In genomic region chr2:120246546-120247300, GRCh38 we compare ENCODE assay signal across 16 cellular contexts. TPM values are rescaled to one million over a fixed set of nuclear protein-coding genes. Genes with fewer than 3 reads are reported as not detected.
DNase-seq lines count a peak whose midpoint lies in the region; ATAC-seq, FAIRE-seq and TF ChIP-seq lines count a peak whose summit lies in the region.
"Had no signal": no experiment of that assay in that cellular context is flagged by ENCODE, and none has a peak within 500 bp of the region (broad histone marks: within the 10 kb centered on the region; RNA-seq: fewer than 3 reads in every experiment).

No MANE protein-coding gene starts in this region.

- H2BK120ac ChIP-seq in mesendoderm (ENCODE audit: low read depth, low read length): no peak overlapping the region
- no peak overlapping the region for H2BK120ac ChIP-seq in H9 (ENCODE audit: low read depth, low read length, poor library complexity, severe bottlenecking)

- H4K20me1 ChIP-seq in HCT116 (ENCODE audit: insufficient read depth) (no peaks in the 10 kb centered on the region), H9 (ENCODE audit: control insufficient read depth, insufficient read depth, insufficient read length) (no peaks in the 10 kb centered on the region)

- FAIRE-seq in D721Med (lab: Jason Lieb, UNC): no peak
- FAIRE-seq: TTC549 had no signal

- no peak for TF ChIP-seq CTCF in HCT116 (IDR thresholded peaks at IDR 0.05 in 2 of 3, conservative IDR thresholded peaks at IDR 0.05 in 1 of 3; ENCODE audit: borderline replicate concordance in 1 of 3, insufficient read depth in 1 of 3, low read depth in 2 of 3, low read length in 2 of 3)
- no peak for TF ChIP-seq CTCF in D721Med (IDR thresholded peaks at IDR 0.05; ENCODE audit: insufficient read depth, missing control alignments)
- no peak for TF ChIP-seq CTCF in H9 (conservative IDR thresholded peaks at IDR 0.05)

- TF ChIP-seq RAD21 in HCT116 (IDR thresholded peaks at IDR 0.05; ENCODE audit: low read depth): no peak

- DNase-seq in COLO668 (lab: John Stamatoyannopoulos, UW; ENCODE audit: unreplicated experiment) (peak; percentile 71), HCT116 (ENCODE audit: low read depth, low spot score) (no peak), NCI-H69 (lab: John Stamatoyannopoulos, UW) (peak; percentile 5), mesendoderm (no peak), D721Med (ENCODE audit: insufficient read length, low spot score) (no peak), H9 (no peak)
- DNase-seq: activated naive CD4-positive, alpha-beta T cell treated with Interleukin-2 at 50 U/mL for 16 hours; KBM-7; naive B cell; NCI-H2081 had no signal

- H2BK5ac ChIP-seq in mesendoderm (ENCODE audit: low read length): no peak overlapping the region
- no peak overlapping the region for H2BK5ac ChIP-seq in H9 (ENCODE audit: insufficient read length, low read length)

- H3K27me3 Mint-ChIP-seq in H9 (ENCODE audit: low read depth): peaks cover 53% of the 10 kb centered on the region

- H3K18ac ChIP-seq in mesendoderm (ENCODE audit: low read length) (no peak overlapping the region), H9 (ENCODE audit: insufficient read length, low read depth, low read length) (no peak overlapping the region)

- intact Hi-C loops in HCT116 (cut with micrococcal nuclease): no loop called here

- no peak overlapping the region for H3K14ac ChIP-seq in H9 (ENCODE audit: insufficient read depth, low read length)

- RAD21 ChIA-PET in HCT116 (lab: Charles Lee; ENCODE audit: low non-redundant PET in 1 of 2, low total read pairs in 2 of 2, uncharacterized antibody in 2 of 2, unreplicated experiment in 2 of 2): no interaction called here

- H3K4me3 ChIP-seq in HCT116 (replicated peaks in 1 of 2; ENCODE audit: low read depth in 1 of 2, low read length in 2 of 2) (no peak overlapping the region), mesendoderm (ENCODE audit: low read length) (no peak overlapping the region)
- H3K4me3 ChIP-seq: cardiac muscle cell, right lobe of liver had no signal

- H3K56ac ChIP-seq in mesendoderm (ENCODE audit: low read length) (peak overlapping the region; percentile 8), H9 (ENCODE audit: insufficient read length, low read depth, low read length) (no peak overlapping the region)

- H3K36me3 ChIP-seq in HCT116 (ENCODE audit: control insufficient read depth in 1 of 2, insufficient read depth in 2 of 2, low read length in 2 of 2) (no peaks in the 10 kb centered on the region), mesendoderm (ENCODE audit: control insufficient read depth, insufficient read depth, low read length) (no peaks in the 10 kb centered on the region)
- H3K36me3 ChIP-seq: cardiac muscle cell, right lobe of liver had no signal

- H3K23ac ChIP-seq in mesendoderm (ENCODE audit: low read length) (no peak overlapping the region), H9 (ENCODE audit: insufficient read length, low read depth, low read length) (no peak overlapping the region)

- no peaks in the 10 kb centered on the region for H3K79me1 ChIP-seq in mesendoderm (ENCODE audit: low read length)
- no peaks in the 10 kb centered on the region for H3K79me1 ChIP-seq in H9 (ENCODE audit: insufficient read depth, low read depth, low read length, poor library complexity, severe bottlenecking)

- no peak overlapping the region; a peak in 1 of 5 replicates for H3K4me3 Mint-ChIP-seq in H9
- H3K4me3 Mint-ChIP-seq: naive B cell had no signal

- H3K4me2 ChIP-seq in HCT116 (ENCODE audit: low read length) (peak overlapping the region; percentile 66), mesendoderm (ENCODE audit: low read length) (no peak overlapping the region), H9 (ENCODE audit: insufficient read depth, insufficient read length, low read length) (no peak overlapping the region)

- ATAC-seq in HCT116: no peak
- no peak for ATAC-seq in GM18858 (IDR thresholded peaks at IDR 0.05; ENCODE audit: unreplicated experiment)
- no peak for ATAC-seq in HG03354 (IDR thresholded peaks at IDR 0.05; ENCODE audit: poor library complexity, severe bottlenecking, unreplicated experiment)
- ATAC-seq: right lobe of liver, Right ventricle myocardium inferior had no signal

- H2AFZ ChIP-seq in HCT116 (ENCODE audit: low read depth, low read length, poor library complexity, severe bottlenecking) (no peak overlapping the region), H9 (ENCODE audit: low read length) (no peak overlapping the region)

- no peaks in the 10 kb centered on the region for H3K9me2 ChIP-seq in HCT116 (ENCODE audit: insufficient read depth)

- H2BK20ac ChIP-seq in H9 (ENCODE audit: low read depth, low read length, poor library complexity, severe bottlenecking): no peak overlapping the region

- peaks cover 0 to 4% of the 10 kb centered on the region in 2 experiments; a peak in 1 of 5 replicates for H3K9me3 Mint-ChIP-seq in H9

- no peak overlapping the region for H4K8ac ChIP-seq in mesendoderm (ENCODE audit: low read depth, low read length)
- H4K8ac ChIP-seq in H9 (replicated peaks; ENCODE audit: insufficient read length, low read depth, low read length): no peak overlapping the region

- no CpG with 5 or more reads among the region's 20 CpGs for WGBS in mesendoderm (ENCODE audit: extremely low coverage, insufficient coverage, low lambda C conversion rate)
- no CpG with 5 or more reads among the region's 20 CpGs for WGBS in H9 (ENCODE audit: extremely low coverage, insufficient read length, low lambda C conversion rate)

- H2BK15ac ChIP-seq in mesendoderm (replicated peaks; ENCODE audit: low read depth): no peak overlapping the region
- H2BK15ac ChIP-seq in H9 (ENCODE audit: low read depth, low read length): no peak overlapping the region

- H3K9ac ChIP-seq in HCT116 (ENCODE audit: low read length): no peak overlapping the region
- H3K9ac ChIP-seq in mesendoderm (ENCODE audit: low read length): no peak overlapping the region
- no peak overlapping the region for H3K9ac ChIP-seq in H9 (ENCODE audit: extremely low read depth, insufficient read length, low read length)

- no peaks in the 10 kb centered on the region; a peak in 1 of 7 replicates for H3K36me3 Mint-ChIP-seq in H9 (ENCODE audit: insufficient read depth in 1 of 3, low read depth in 3 of 3)
- H3K36me3 Mint-ChIP-seq: naive B cell had no signal

- peaks cover 0 to 9% of the 10 kb centered on the region in 2 experiments; a peak in 1 of 4 replicates for H3K9me3 ChIP-seq in HCT116 (ENCODE audit: control insufficient read depth in 1 of 2, insufficient read depth in 1 of 2, low read depth in 1 of 2, low read length in 2 of 2)
- H3K9me3 ChIP-seq in H9 (ENCODE audit: control insufficient read depth, low read depth, low read length): no peaks in the 10 kb centered on the region
- H3K9me3 ChIP-seq: right lobe of liver had no signal

- peaks cover 4% of the 10 kb centered on the region for H3K23me2 ChIP-seq in H9 (ENCODE audit: insufficient read length, low read depth, low read length, poor library complexity, severe bottlenecking)

- no peak for TF ChIP-seq POLR2A in HCT116 (IDR thresholded peaks at IDR 0.05; ENCODE audit: borderline replicate concordance, extremely low read depth, insufficient read depth, insufficient read length)

- no peak overlapping the region for H2AK5ac ChIP-seq in mesendoderm (ENCODE audit: low read length)
- no peak overlapping the region for H2AK5ac ChIP-seq in H9 (ENCODE audit: insufficient read length, low read length)

- peaks cover 42 to 47% of the 10 kb centered on the region in 2 experiments for H3K4me1 Mint-ChIP-seq in H9

- CTCF ChIA-PET in HCT116 (lab: Charles Lee): no interaction called here

- H3K27ac ChIP-seq in HCT116 (ENCODE audit: low read depth, low read length): no peak overlapping the region
- H3K27ac ChIP-seq in mesendoderm (ENCODE audit: low read depth, low read length): no peak overlapping the region
- no peak overlapping the region for H3K27ac ChIP-seq in H9 (ENCODE audit: insufficient read length, low read depth, low read length)
- H3K27ac ChIP-seq: cardiac muscle cell, right lobe of liver had no signal

- H3K4me1 ChIP-seq in HCT116 (ENCODE audit: control insufficient read depth in 1 of 2, insufficient read depth in 2 of 2, low read length in 2 of 2) (peaks cover 27 to 45% of the 10 kb centered on the region in 2 experiments), mesendoderm (ENCODE audit: control insufficient read depth, low read depth, low read length) (peaks cover 4% of the 10 kb centered on the region), H9 (ENCODE audit: insufficient read depth, low read length) (peaks cover 7% of the 10 kb centered on the region)
- H3K4me1 ChIP-seq: right lobe of liver had no signal

- H4K91ac ChIP-seq in H9 (ENCODE audit: insufficient read length, low read depth, low read length): no peak overlapping the region

- no peak overlapping the region for H2BK12ac ChIP-seq in H9 (ENCODE audit: insufficient read length, low read depth, low read length)

- H3K27me3 ChIP-seq in HCT116 (ENCODE audit: insufficient read depth, low read length) (no peaks in the 10 kb centered on the region), mesendoderm (ENCODE audit: insufficient read depth, low read length, poor library complexity) (peaks cover 4% of the 10 kb centered on the region), H9 (ENCODE audit: insufficient read depth, low read length) (peaks cover 11% of the 10 kb centered on the region; the same call in 1 of the 2 replicates)
- H3K27me3 ChIP-seq: right lobe of liver had no signal

- H3K79me2 ChIP-seq in HCT116 (ENCODE audit: insufficient read depth, low read length) (no peaks in the 10 kb centered on the region), mesendoderm (ENCODE audit: control insufficient read depth, insufficient read depth, low read length) (no peaks in the 10 kb centered on the region), H9 (ENCODE audit: insufficient read depth, low read length) (no peaks in the 10 kb centered on the region)

- BruUV-seq in HCT116 (replicated peaks; lab: Mats Ljungman, UMichigan): no TSS peak

- H3K27ac Mint-ChIP-seq in H9: peak overlapping the region in 1 of 3 experiments; percentile 6; a peak in 1 of 7 replicates
- H3K27ac Mint-ChIP-seq: naive B cell had no signal

- no peak overlapping the region for H3K4ac ChIP-seq in mesendoderm (ENCODE audit: low read depth, low read length)
- no peak overlapping the region for H3K4ac ChIP-seq in H9 (ENCODE audit: low read depth, low read length)

- POLR2A ChIA-PET in HCT116 (lab: Charles Lee): no interaction called here

- H4K5ac ChIP-seq in mesendoderm (ENCODE audit: low read length) (no peak overlapping the region), H9 (ENCODE audit: insufficient read length, low read depth, low read length) (no peak overlapping the region)

- no peak overlapping the region for H3T11ph ChIP-seq in H9 (ENCODE audit: low read length)

TF ChIP-seq in HCT116, 20 proteins besides CTCF, POLR2A, EP300 and RAD21 (continues in another document):
- TF ChIP-seq ZFX (IDR thresholded peaks at IDR 0.05) (no peak), SP1 (IDR thresholded peaks at IDR 0.05; ENCODE audit: low read depth) (no peak)

RNA-seq across cellular contexts. Expression of gene RALB, which starts 5.9 kb away (rescaled TPM):
- total RNA-seq in HCT116 (2021; ENCODE audit: unreplicated experiment) (42.8 TPM), H9 (2021) (24.6 and 27.1 TPM in 2 replicates)
- polyA plus RNA-seq in HCT116 (2012): 47.4 and 60.1 TPM in 2 replicates
- polyA plus RNA-seq in mesendoderm (2013, experiment 1 of 2): 12.0 TPM
- polyA plus RNA-seq in mesendoderm (2013, experiment 2 of 2): 11.6 TPM

RNA-seq across cellular contexts. Expression of gene TMEM185B, which starts 23.5 kb away (rescaled TPM):
- total RNA-seq in HCT116 (2021; ENCODE audit: unreplicated experiment) (27.1 TPM), H9 (2021) (28.4 and 29.0 TPM in 2 replicates)
- 18.6 and 19.9 TPM in 2 replicates for polyA plus RNA-seq in HCT116 (2012)
- polyA plus RNA-seq in mesendoderm (2013, experiment 1 of 2): 13.8 TPM
- polyA plus RNA-seq in mesendoderm (2013, experiment 2 of 2): 14.3 TPM

Comparison
In these comparisons a context has a peak if more than half of its experiments do, and no peak if none do; other contexts are left out.
1. DNase-seq: peak in COLO668 (single experiment) and NCI-H69 (single experiment); none in HCT116 (single experiment), mesendoderm (single experiment), D721Med (single experiment) and H9 (single experiment).